In genomic region chr18:76494541-76495403, GRCh38 we compare ENCODE assay signal across 8 cellular contexts. TPM values are rescaled to one million over a fixed set of nuclear protein-coding genes. Genes with fewer than 3 reads are reported as not detected.
DNase-seq lines count a peak whose midpoint lies in the region; ATAC-seq and TF ChIP-seq lines count a peak whose summit lies in the region.

ZNF516 (minus strand) TSS chr18:76495242; CDS start chr18:76443054, 52,188 bp downstream.

- H3K9me2 ChIP-seq in HCT116 (ENCODE audit: insufficient read depth), result no peaks in the 10 kb centered on the region

- peaks cover 23% of the 10 kb centered on the region for H3K4me1 Mint-ChIP-seq in chondrocyte (ENCODE audit: low read depth)
- peaks cover 39% of the 10 kb centered on the region for H3K4me1 Mint-ChIP-seq in stimulated activated naive CD8-positive, alpha-beta T cell treated with anti-CD3 and anti-CD28 coated beads, Interleukin-15, Interleukin-2, amounts not matched to agents 100 ng/mL and 50 ng/mL, for 24 hours (ENCODE audit: low read depth)

- RAD21 ChIA-PET in HCT116 (lab: Charles Lee; ENCODE audit: low non-redundant PET in 1 of 2, low total read pairs in 2 of 2, uncharacterized antibody in 2 of 2, unreplicated experiment in 2 of 2), result no interaction called here

- peak within 1 kb of the TSS; percentile 72 for H3K9ac ChIP-seq in HCT116 (ENCODE audit: low read length)
- H3K9ac ChIP-seq in OCI-LY3 (ENCODE audit: low read length), result peak within 1 kb of the TSS; percentile 68

- H2AFZ ChIP-seq in HCT116 (ENCODE audit: low read depth, low read length, poor library complexity, severe bottlenecking) (peak within 1 kb of the TSS; percentile 80), OCI-LY3 (ENCODE audit: low read depth, low read length) (0 out of 2 replicates have a peak within 1 kb of the TSS, but pooled peaks have one; percentile 34)

- H3K79me2 ChIP-seq in HCT116 (ENCODE audit: insufficient read depth, low read length) (peaks cover 9% of the 10 kb centered on the region; the same call in 1 of the 2 replicates), OCI-LY3 (ENCODE audit: low read length) (peaks cover 8% of the 10 kb centered on the region)

- H3K4me3 Mint-ChIP-seq in chondrocyte (ENCODE audit: unreplicated experiment), result peak within 1 kb of the TSS; percentile 88
- peak within 1 kb of the TSS; percentile 91 for H3K4me3 Mint-ChIP-seq in stimulated activated naive CD8-positive, alpha-beta T cell treated with anti-CD3 and anti-CD28 coated beads, Interleukin-15, Interleukin-2, amounts not matched to agents 100 ng/mL and 50 ng/mL, for 24 hours

- H3K4me2 ChIP-seq in HCT116 (ENCODE audit: low read length) (peak within 1 kb of the TSS; percentile 98), OCI-LY3 (ENCODE audit: low read length) (peak within 1 kb of the TSS; percentile 53)

- intact Hi-C loops in HCT116 (cut with micrococcal nuclease), result loop anchor here (1.0 to 10.0 kb wide), 4 partner anchors 12 to 310 kb away; no protein-coding TSS in a partner anchor

- peak within 1 kb of the TSS; percentile 96 for H3K27ac Mint-ChIP-seq in chondrocyte (ENCODE audit: unreplicated experiment)
- peak within 1 kb of the TSS; percentile 79 for H3K27ac Mint-ChIP-seq in stimulated activated naive CD8-positive, alpha-beta T cell treated with anti-CD3 and anti-CD28 coated beads, Interleukin-15, Interleukin-2, amounts not matched to agents 100 ng/mL and 50 ng/mL, for 24 hours

- H3K36me3 ChIP-seq in HCT116 (ENCODE audit: control insufficient read depth in 1 of 2, insufficient read depth in 2 of 2, low read length in 2 of 2) (no peaks in the 10 kb centered on the region), OCI-LY3 (replicated peaks; ENCODE audit: low read depth, low read length) (peaks cover 8% of the 10 kb centered on the region)

- no peaks in the 10 kb centered on the region for H3K9me3 Mint-ChIP-seq in chondrocyte (ENCODE audit: low read depth)
- no peaks in the 10 kb centered on the region for H3K9me3 Mint-ChIP-seq in stimulated activated naive CD8-positive, alpha-beta T cell treated with anti-CD3 and anti-CD28 coated beads, Interleukin-15, Interleukin-2, amounts not matched to agents 100 ng/mL and 50 ng/mL, for 24 hours

- POLR2A ChIA-PET in HCT116 (lab: Charles Lee), result no interaction called here

- no peak for TF ChIP-seq RAD21 in HCT116 (IDR thresholded peaks at IDR 0.05; ENCODE audit: low read depth)

- no peaks in the 10 kb centered on the region for H3K36me3 Mint-ChIP-seq in chondrocyte (ENCODE audit: low read depth)
- no peaks in the 10 kb centered on the region for H3K36me3 Mint-ChIP-seq in stimulated activated naive CD8-positive, alpha-beta T cell treated with anti-CD3 and anti-CD28 coated beads, Interleukin-15, Interleukin-2, amounts not matched to agents 100 ng/mL and 50 ng/mL, for 24 hours (ENCODE audit: low read depth)

- H3K4me1 ChIP-seq in HCT116 (ENCODE audit: control insufficient read depth in 1 of 2, insufficient read depth in 2 of 2, low read length in 2 of 2) (peaks cover 0 to 37% of the 10 kb centered on the region in 2 experiments; a peak in 2 of 4 replicates), OCI-LY3 (ENCODE audit: low read length) (peaks cover 24% of the 10 kb centered on the region)

- H3K9me3 ChIP-seq in HCT116 (ENCODE audit: control insufficient read depth in 1 of 2, insufficient read depth in 1 of 2, low read depth in 1 of 2, low read length in 2 of 2) (no peaks in the 10 kb centered on the region), OCI-LY3 (ENCODE audit: insufficient read depth, low read length) (peaks cover 15% of the 10 kb centered on the region; the same call in 1 of the 2 replicates)

- no peaks in the 10 kb centered on the region for H3K27me3 ChIP-seq in HCT116 (ENCODE audit: insufficient read depth, low read length)
- H3K27me3 ChIP-seq in OCI-LY3 (ENCODE audit: low read depth, low read length), result no peaks in the 10 kb centered on the region

- H3K4me3 ChIP-seq in HCT116 (replicated peaks in 1 of 2; ENCODE audit: low read depth in 1 of 2, low read length in 2 of 2) (peak within 1 kb of the TSS; percentile 68 to 76), OCI-LY3 (ENCODE audit: low read length) (peak within 1 kb of the TSS; percentile 76)

- ATAC-seq in HCT116 (peak; percentile 31), HG03108 (IDR thresholded peaks at IDR 0.05; ENCODE audit: unreplicated experiment) (no peak), GM18873 (IDR thresholded peaks at IDR 0.05; ENCODE audit: low FRiP score, unreplicated experiment) (no peak)

- no peaks in the 10 kb centered on the region for H3K27me3 Mint-ChIP-seq in chondrocyte (ENCODE audit: low read depth)
- H3K27me3 Mint-ChIP-seq in stimulated activated naive CD8-positive, alpha-beta T cell treated with anti-CD3 and anti-CD28 coated beads, Interleukin-15, Interleukin-2, amounts not matched to agents 100 ng/mL and 50 ng/mL, for 24 hours, result peaks cover 20% of the 10 kb centered on the region

- no peak for TF ChIP-seq POLR2A in HCT116 (IDR thresholded peaks at IDR 0.05; ENCODE audit: borderline replicate concordance, extremely low read depth, insufficient read depth, insufficient read length)

- CTCF ChIA-PET in HCT116 (lab: Charles Lee), result no interaction called here

- DNase-seq in CD1c-positive myeloid dendritic cell (ENCODE audit: extremely low spot score) (peak; percentile 56), HCT116 (ENCODE audit: low read depth, low spot score) (no peak), chondrocyte (ENCODE audit: low spot score) (no peak), left kidney (ENCODE audit: low read depth, low spot score) (peak; percentile 85)

- BruUV-seq in HCT116 (replicated peaks; lab: Mats Ljungman, UMichigan), result no TSS peak

- H4K20me1 ChIP-seq in HCT116 (ENCODE audit: insufficient read depth) (no peaks in the 10 kb centered on the region), OCI-LY3 (ENCODE audit: insufficient read depth, low read length) (no peaks in the 10 kb centered on the region)

- TF ChIP-seq CTCF in HCT116 (IDR thresholded peaks at IDR 0.05 in 2 of 3, conservative IDR thresholded peaks at IDR 0.05 in 1 of 3; ENCODE audit: borderline replicate concordance in 1 of 3, insufficient read depth in 1 of 3, low read depth in 2 of 3, low read length in 2 of 3) (no peak), OCI-LY3 (IDR thresholded peaks at IDR 0.05; ENCODE audit: low read depth, low read length) (no peak), chondrocyte (IDR thresholded peaks at IDR 0.05) (no peak)

- peak within 1 kb of the TSS; percentile 56 for H3K27ac ChIP-seq in HCT116 (ENCODE audit: low read depth, low read length)
- H3K27ac ChIP-seq in OCI-LY3 (ENCODE audit: low read length), result peak within 1 kb of the TSS; percentile 75

TF ChIP-seq in HCT116, 20 proteins besides CTCF, POLR2A, EP300 and RAD21:
- TF ChIP-seq FOSL1 (IDR thresholded peaks at IDR 0.05; ENCODE audit: low read depth) (no peak), EZH2 (IDR thresholded peaks at IDR 0.05) (no peak), SIN3A (IDR thresholded peaks at IDR 0.05; ENCODE audit: low read depth) (no peak), SP1 (IDR thresholded peaks at IDR 0.05; ENCODE audit: low read depth) (no peak), EZH2phosphoT487 (IDR thresholded peaks at IDR 0.05; ENCODE audit: borderline replicate concordance) (no peak), POLR2AphosphoS5 (IDR thresholded peaks at IDR 0.05; ENCODE audit: low read depth, low read length) (no peak; the same call in 1 of the 2 replicates), JUND (IDR thresholded peaks at IDR 0.05) (no peak)
- TF ChIP-seq, protein P1, sequence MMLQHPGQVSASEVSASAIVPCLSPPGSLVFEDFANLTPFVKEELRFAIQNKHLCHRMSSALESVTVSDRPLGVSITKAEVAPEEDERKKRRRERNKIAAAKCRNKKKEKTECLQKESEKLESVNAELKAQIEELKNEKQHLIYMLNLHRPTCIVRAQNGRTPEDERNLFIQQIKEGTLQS (IDR thresholded peaks at IDR 0.05), result no peak
- TF ChIP-seq, protein P2, sequence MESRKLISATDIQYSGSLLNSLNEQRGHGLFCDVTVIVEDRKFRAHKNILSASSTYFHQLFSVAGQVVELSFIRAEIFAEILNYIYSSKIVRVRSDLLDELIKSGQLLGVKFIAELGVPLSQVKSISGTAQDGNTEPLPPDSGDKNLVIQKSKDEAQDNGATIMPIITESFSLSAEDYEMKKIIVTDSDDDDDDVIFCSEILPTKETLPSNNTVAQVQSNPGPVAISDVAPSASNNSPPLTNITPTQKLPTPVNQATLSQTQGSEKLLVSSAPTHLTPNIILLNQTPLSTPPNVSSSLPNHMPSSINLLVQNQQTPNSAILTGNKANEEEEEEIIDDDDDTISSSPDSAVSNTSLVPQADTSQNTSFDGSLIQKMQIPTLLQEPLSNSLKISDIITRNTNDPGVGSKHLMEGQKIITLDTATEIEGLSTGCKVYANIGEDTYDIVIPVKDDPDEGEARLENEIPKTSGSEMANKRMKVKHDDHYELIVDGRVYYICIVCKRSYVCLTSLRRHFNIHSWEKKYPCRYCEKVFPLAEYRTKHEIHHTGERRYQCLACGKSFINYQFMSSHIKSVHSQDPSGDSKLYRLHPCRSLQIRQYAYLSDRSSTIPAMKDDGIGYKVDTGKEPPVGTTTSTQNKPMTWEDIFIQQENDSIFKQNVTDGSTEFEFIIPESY (IDR thresholded peaks at IDR 0.05; ENCODE audit: extremely low read depth, insufficient replicate concordance, low read length), result no peak
- TF ChIP-seq, protein P3, sequence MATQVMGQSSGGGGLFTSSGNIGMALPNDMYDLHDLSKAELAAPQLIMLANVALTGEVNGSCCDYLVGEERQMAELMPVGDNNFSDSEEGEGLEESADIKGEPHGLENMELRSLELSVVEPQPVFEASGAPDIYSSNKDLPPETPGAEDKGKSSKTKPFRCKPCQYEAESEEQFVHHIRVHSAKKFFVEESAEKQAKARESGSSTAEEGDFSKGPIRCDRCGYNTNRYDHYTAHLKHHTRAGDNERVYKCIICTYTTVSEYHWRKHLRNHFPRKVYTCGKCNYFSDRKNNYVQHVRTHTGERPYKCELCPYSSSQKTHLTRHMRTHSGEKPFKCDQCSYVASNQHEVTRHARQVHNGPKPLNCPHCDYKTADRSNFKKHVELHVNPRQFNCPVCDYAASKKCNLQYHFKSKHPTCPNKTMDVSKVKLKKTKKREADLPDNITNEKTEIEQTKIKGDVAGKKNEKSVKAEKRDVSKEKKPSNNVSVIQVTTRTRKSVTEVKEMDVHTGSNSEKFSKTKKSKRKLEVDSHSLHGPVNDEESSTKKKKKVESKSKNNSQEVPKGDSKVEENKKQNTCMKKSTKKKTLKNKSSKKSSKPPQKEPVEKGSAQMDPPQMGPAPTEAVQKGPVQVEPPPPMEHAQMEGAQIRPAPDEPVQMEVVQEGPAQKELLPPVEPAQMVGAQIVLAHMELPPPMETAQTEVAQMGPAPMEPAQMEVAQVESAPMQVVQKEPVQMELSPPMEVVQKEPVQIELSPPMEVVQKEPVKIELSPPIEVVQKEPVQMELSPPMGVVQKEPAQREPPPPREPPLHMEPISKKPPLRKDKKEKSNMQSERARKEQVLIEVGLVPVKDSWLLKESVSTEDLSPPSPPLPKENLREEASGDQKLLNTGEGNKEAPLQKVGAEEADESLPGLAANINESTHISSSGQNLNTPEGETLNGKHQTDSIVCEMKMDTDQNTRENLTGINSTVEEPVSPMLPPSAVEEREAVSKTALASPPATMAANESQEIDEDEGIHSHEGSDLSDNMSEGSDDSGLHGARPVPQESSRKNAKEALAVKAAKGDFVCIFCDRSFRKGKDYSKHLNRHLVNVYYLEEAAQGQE (IDR thresholded peaks at IDR 0.05; ENCODE audit: low read depth), result no peak

RNA-seq across cellular contexts. Expression of gene ZNF516, which starts in this region (rescaled TPM):
- total RNA-seq in HCT116 (2021; ENCODE audit: unreplicated experiment) (32.0 TPM), chondrocyte (26.1 to 31.8 TPM (median 27.7 TPM) in 3 replicates)
- 11.1 and 14.5 TPM in 2 replicates for polyA plus RNA-seq in HCT116 (2012)

Comparison
In these comparisons a context has a peak if more than half of its experiments do, and no peak if none do; other contexts are left out.
1. DNase-seq: peak in CD1c-positive myeloid dendritic cell (single experiment) and left kidney (single experiment); none in HCT116 (single experiment) and chondrocyte (single experiment).